In the genomic region with DNA sequence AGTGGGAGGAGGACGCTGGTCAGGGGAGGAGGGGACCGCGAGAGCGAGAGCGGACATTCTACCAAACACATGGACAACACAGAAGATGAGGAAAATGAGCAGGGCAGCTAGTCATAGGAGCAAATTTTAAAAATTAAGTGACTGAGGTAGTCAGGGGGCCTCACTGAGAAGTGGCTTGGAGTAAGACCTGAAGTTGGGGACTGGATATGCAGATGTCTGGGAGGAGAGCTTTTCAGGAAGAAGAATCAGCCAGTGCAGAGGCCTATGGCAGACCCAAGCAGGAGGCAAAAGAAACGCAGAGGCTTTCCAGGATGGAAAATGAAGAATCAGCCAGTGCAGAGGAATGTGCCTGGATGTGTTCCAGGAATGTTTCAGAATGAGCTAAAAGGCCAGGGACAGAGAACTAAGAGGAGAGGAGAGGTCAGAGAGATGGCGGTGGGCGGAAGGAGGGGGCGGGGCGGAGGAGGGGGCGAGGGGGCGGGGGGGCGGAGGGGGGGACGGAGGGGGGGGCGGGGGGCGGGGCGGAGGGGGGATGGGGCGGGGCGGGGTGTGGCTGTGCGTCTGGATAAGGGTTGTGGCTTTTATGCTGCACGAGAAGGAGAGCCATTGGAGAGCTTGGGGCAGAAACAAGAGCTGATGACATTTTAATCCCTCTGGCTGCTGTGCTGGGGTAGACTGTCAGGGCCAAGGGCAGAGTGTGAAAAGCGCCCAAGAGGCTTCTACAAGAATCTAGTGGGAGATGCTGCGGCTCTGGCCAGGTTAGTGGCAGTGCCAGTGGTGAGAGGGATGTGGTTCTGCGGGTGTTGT, we compare ENCODE assay signal across 8 cellular contexts.
A peak's percentile ranks its signal among the peaks of the same experiment; 100 is the strongest.
DNase-seq lines count a peak whose midpoint lies in the region; ATAC-seq, FAIRE-seq and TF ChIP-seq lines count a peak whose summit lies in the region.

No MANE protein-coding gene starts in this region.

- H3K4me1 ChIP-seq in GM12878 (ENCODE audit: control insufficient read depth, insufficient read depth, low read length) (no peaks in the 10 kb centered on the region), iPS-15b (ENCODE audit: control insufficient read depth, insufficient read depth, low read length) (peaks cover 13% of the 10 kb centered on the region)

- SMC1A ChIA-PET in GM12878 (lab: Charles Lee; ENCODE audit: uncharacterized antibody, unreplicated experiment) = interaction anchor here (1.0 to 4.5 kb wide), 2 partner anchors 36 to 199 kb away, joined by 3 to 25 read pairs; no protein-coding TSS in a partner anchor

- no peak overlapping the region for H3K9ac ChIP-seq in GM12878 (ENCODE audit: control insufficient read depth, insufficient read depth, low read length)
- no peak overlapping the region for H3K9ac ChIP-seq in iPS-15b (ENCODE audit: low read depth, low read length)

- no peak overlapping the region for H3K27ac ChIP-seq in GM12878 (ENCODE audit: control insufficient read depth, insufficient read depth)

- POLR2A ChIA-PET in GM12878 (lab: Charles Lee) = no interaction called here

- H3K27me3 ChIP-seq in GM12878 (replicated peaks in 1 of 2; ENCODE audit: control insufficient read depth in 2 of 2, insufficient read depth in 2 of 2, low read length in 1 of 2) (no peaks in the 10 kb centered on the region), iPS-15b (ENCODE audit: control insufficient read depth, insufficient read depth, low read length) (no peaks in the 10 kb centered on the region)

- CTCF ChIA-PET in GM12878 (lab: Yijun Ruan, JAX) = interaction anchor here (0.8 to 6.5 kb wide), 10 partner anchors 10 to 783 kb away, joined by 3 to 76 read pairs (median 4); no protein-coding TSS in a partner anchor

- DNase-seq in AG08395 (ENCODE audit: low spot score) (peak; percentile 83), NCI-H748 (lab: John Stamatoyannopoulos, UW; ENCODE audit: unreplicated experiment) (peak; percentile 80), GM12878 (ENCODE audit: low read depth, low spot score) (peak; percentile 20), retina (peak; percentile 59)

- H2AFZ ChIP-seq in GM12878 (ENCODE audit: control insufficient read depth, low read depth, low read length) = no peak overlapping the region

- no peak for TF ChIP-seq EP300 in GM12878 (IDR thresholded peaks at IDR 0.05; ENCODE audit: borderline replicate concordance in 1 of 2, control insufficient read depth in 1 of 2, low read depth in 2 of 2, low read length in 2 of 2)

- BruUV-seq in GM12878 (replicated peaks; lab: Mats Ljungman, UMichigan) = no TSS peak

- no peak for TF ChIP-seq POLR2A in GM12878 (IDR thresholded peaks at IDR 0.05; ENCODE audit: low read depth, low read length)

- H4K20me1 ChIP-seq in GM12878 (ENCODE audit: control insufficient read depth, insufficient read depth) = no peaks in the 10 kb centered on the region

- FAIRE-seq in GM12878 (lab: Jason Lieb, UNC) = no peak

- no peak overlapping the region for H3K4me3 ChIP-seq in GM12878
- peak overlapping the region; percentile 75 for H3K4me3 ChIP-seq in iPS-15b (ENCODE audit: low read depth, low read length)

- ATAC-seq in GM18502 (IDR thresholded peaks at IDR 0.05; ENCODE audit: poor library complexity, unreplicated experiment) (peak; percentile 15), GM12878 (peak; percentile 23; the same call in 2 of the 3 replicates), HG03108 (IDR thresholded peaks at IDR 0.05; ENCODE audit: unreplicated experiment) (no peak), HG02884 (IDR thresholded peaks at IDR 0.05; ENCODE audit: unreplicated experiment) (no peak)

- H3K36me3 ChIP-seq in GM12878 (ENCODE audit: control insufficient read depth in 2 of 2, insufficient read depth in 2 of 2, low read length in 1 of 2) = no peaks in the 10 kb centered on the region
- H3K36me3 ChIP-seq in iPS-15b (ENCODE audit: control insufficient read depth, insufficient read depth, low read length) = no peaks in the 10 kb centered on the region

- TF ChIP-seq CTCF in GM12878 (IDR thresholded peaks at IDR 0.05 in 2 of 3, conservative IDR thresholded peaks at IDR 0.05 in 1 of 3; ENCODE audit: control insufficient read depth in 2 of 3, extremely low read depth in 1 of 3, insufficient read depth in 1 of 3, low read depth in 3 of 3, low read length in 3 of 3) = no peak

- no peak for TF ChIP-seq RAD21 in GM12878 (IDR thresholded peaks at IDR 0.05; ENCODE audit: insufficient read depth, low read depth, low read length)

- RAD21 ChIA-PET in GM12878 (lab: Charles Lee; ENCODE audit: unreplicated experiment) = interaction anchor here (0.9 to 2.0 kb wide), 4 partner anchors 20 to 408 kb away, joined by 3 to 8 read pairs (median 3); no protein-coding TSS in a partner anchor

- H3K9me3 ChIP-seq in GM12878 (replicated peaks; ENCODE audit: control insufficient read depth, insufficient read depth, low read length) (no peaks in the 10 kb centered on the region), iPS-15b (ENCODE audit: control insufficient read depth, insufficient read depth, low read length) (no peaks in the 10 kb centered on the region)

- in situ Hi-C loops in GM12878 (cut with MboI) = no loop called here

- H3K4me2 ChIP-seq in GM12878 (ENCODE audit: control insufficient read depth, insufficient read depth) = no peak overlapping the region

- WGBS in GM12878 (ENCODE audit: insufficient coverage, insufficient replicate concordance, low lambda C conversion rate, missing lambda C conversion rate) = 4% methylated on average over 11 of the region's 24 CpGs

- H3K79me2 ChIP-seq in GM12878 (ENCODE audit: control insufficient read depth, insufficient read depth, low read length) = no peaks in the 10 kb centered on the region

- intact Hi-C loops in GM12878 (cut with micrococcal nuclease; ENCODE audit: unreplicated experiment) = loop anchor here (1.0 to 2.0 kb wide), 3 partner anchors 29 to 407 kb away; no protein-coding TSS in a partner anchor

TF ChIP-seq in GM12878, 131 proteins besides CTCF, POLR2A, EP300 and RAD21 (continues in another document):
- TF ChIP-seq RUNX3 (IDR thresholded peaks at IDR 0.05; ENCODE audit: low read length) (no peak), ZZZ3 (IDR thresholded peaks at IDR 0.05; ENCODE audit: control insufficient read depth, insufficient read length, low read depth) (no peak), CHD1 (IDR thresholded peaks at IDR 0.05; ENCODE audit: low read depth, low read length) (no peak), SMC3 (IDR thresholded peaks at IDR 0.05; ENCODE audit: borderline replicate concordance, low read length) (no peak), RCOR1 (conservative IDR thresholded peaks at IDR 0.05; ENCODE audit: low read depth, low read length) (no peak), NRF1 (conservative IDR thresholded peaks at IDR 0.05; ENCODE audit: low read depth, low read length) (no peak), CREM (IDR thresholded peaks at IDR 0.05; ENCODE audit: low read depth) (no peak), ZNF217 (IDR thresholded peaks at IDR 0.05) (no peak), GABPA (IDR thresholded peaks at IDR 0.05; ENCODE audit: low read depth) (no peak), PRDM15 (CRISPR knock-in tag; IDR thresholded peaks at IDR 0.05) (no peak), SP1 (IDR thresholded peaks at IDR 0.05; ENCODE audit: low read depth, low read length) (no peak)
- TF ChIP-seq, protein P1, sequence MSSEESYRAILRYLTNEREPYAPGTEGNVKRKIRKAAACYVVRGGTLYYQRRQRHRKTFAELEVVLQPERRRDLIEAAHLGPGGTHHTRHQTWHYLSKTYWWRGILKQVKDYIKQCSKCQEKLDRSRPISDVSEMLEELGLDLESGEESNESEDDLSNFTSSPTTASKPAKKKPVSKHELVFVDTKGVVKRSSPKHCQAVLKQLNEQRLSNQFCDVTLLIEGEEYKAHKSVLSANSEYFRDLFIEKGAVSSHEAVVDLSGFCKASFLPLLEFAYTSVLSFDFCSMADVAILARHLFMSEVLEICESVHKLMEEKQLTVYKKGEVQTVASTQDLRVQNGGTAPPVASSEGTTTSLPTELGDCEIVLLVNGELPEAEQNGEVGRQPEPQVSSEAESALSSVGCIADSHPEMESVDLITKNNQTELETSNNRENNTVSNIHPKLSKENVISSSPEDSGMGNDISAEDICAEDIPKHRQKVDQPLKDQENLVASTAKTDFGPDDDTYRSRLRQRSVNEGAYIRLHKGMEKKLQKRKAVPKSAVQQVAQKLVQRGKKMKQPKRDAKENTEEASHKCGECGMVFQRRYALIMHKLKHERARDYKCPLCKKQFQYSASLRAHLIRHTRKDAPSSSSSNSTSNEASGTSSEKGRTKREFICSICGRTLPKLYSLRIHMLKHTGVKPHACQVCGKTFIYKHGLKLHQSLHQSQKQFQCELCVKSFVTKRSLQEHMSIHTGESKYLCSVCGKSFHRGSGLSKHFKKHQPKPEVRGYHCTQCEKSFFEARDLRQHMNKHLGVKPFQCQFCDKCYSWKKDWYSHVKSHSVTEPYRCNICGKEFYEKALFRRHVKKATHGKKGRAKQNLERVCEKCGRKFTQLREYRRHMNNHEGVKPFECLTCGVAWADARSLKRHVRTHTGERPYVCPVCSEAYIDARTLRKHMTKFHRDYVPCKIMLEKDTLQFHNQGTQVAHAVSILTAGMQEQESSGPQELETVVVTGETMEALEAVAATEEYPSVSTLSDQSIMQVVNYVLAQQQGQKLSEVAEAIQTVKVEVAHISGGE (CRISPR knock-in tag; IDR thresholded peaks at IDR 0.05) = no peak

Comparison
In these comparisons a context has a peak if more than half of its experiments do, and no peak if none do; other contexts are left out.
1. DNase-seq: peak in every context shown above with its lines; median percentile 83 in AG08395; 80 in NCI-H748; 59 in retina; 20 in GM12878.
2. ATAC-seq: peak in GM18502 (single experiment) and GM12878 (single experiment); none in HG03108 (single experiment) and HG02884 (single experiment).